ENCODE assay signal across 1 cellular context in genomic region chr10:81135851-81136250, GRCh38.
A peak's percentile ranks its signal among the peaks of the same experiment; 100 is the strongest.
TF ChIP-seq lines count a peak whose summit lies in the region.

No MANE protein-coding gene starts in this region.

TF ChIP-seq in GM12878, 131 proteins besides CTCF, POLR2A, EP300 and RAD21 (continued from another document):
- TF ChIP-seq TCF12 (IDR thresholded peaks at IDR 0.05; ENCODE audit: low read depth, low read length) (peak; percentile 55; the same call in 1 of the 2 replicates), KDM1A (IDR thresholded peaks at IDR 0.05; ENCODE audit: borderline replicate concordance) (no peak), ZBTB40 (IDR thresholded peaks at IDR 0.05; ENCODE audit: borderline replicate concordance) (no peak), SUZ12 (IDR thresholded peaks at IDR 0.05; ENCODE audit: unreplicated experiment) (no peak), BHLHE40 (IDR thresholded peaks at IDR 0.05; ENCODE audit: borderline replicate concordance in 1 of 2, low read depth in 2 of 2, low read length in 1 of 2) (no peak), GABPA (IDR thresholded peaks at IDR 0.05; ENCODE audit: low read depth) (no peak), CHD1 (IDR thresholded peaks at IDR 0.05; ENCODE audit: low read depth, low read length) (no peak), SIX5 (IDR thresholded peaks at IDR 0.05; ENCODE audit: low read depth, low read length, severe bottlenecking) (no peak), HDGF (IDR thresholded peaks at IDR 0.05) (no peak), NFIC (IDR thresholded peaks at IDR 0.05; ENCODE audit: low read depth, low read length) (peak; percentile 24; the same call in 1 of the 2 replicates), SUPT20H (IDR thresholded peaks at IDR 0.05; ENCODE audit: borderline replicate concordance, control insufficient read depth, low read depth, low read length) (no peak), STAT3 (IDR thresholded peaks at IDR 0.05; ENCODE audit: low read depth, low read length) (no peak), SPI1 (IDR thresholded peaks at IDR 0.05; ENCODE audit: borderline replicate concordance, insufficient read depth, low read depth, low read length) (peak; percentile 86), ATF7 (IDR thresholded peaks at IDR 0.05; ENCODE audit: low read depth) (no peak), IKZF1 (conservative IDR thresholded peaks at IDR 0.05) (0 out of 2 replicates have a peak, but pooled peaks have one; percentile 27), ZZZ3 (IDR thresholded peaks at IDR 0.05; ENCODE audit: control insufficient read depth, insufficient read length, low read depth) (no peak), KLF5 (IDR thresholded peaks at IDR 0.05; ENCODE audit: partially characterized antibody) (no peak), NFYA (IDR thresholded peaks at IDR 0.05; ENCODE audit: borderline replicate concordance, low read depth, low read length) (no peak), SMC3 (IDR thresholded peaks at IDR 0.05; ENCODE audit: borderline replicate concordance, low read length) (no peak), ZNF384 (IDR thresholded peaks at IDR 0.05; ENCODE audit: borderline replicate concordance, low read depth, low read length) (no peak), TCF3 (IDR thresholded peaks at IDR 0.05; ENCODE audit: borderline replicate concordance, insufficient read depth, low read depth, low read length) (no peak), BMI1 (IDR thresholded peaks at IDR 0.05; ENCODE audit: borderline replicate concordance) (no peak)
- TF ChIP-seq, protein P1, sequence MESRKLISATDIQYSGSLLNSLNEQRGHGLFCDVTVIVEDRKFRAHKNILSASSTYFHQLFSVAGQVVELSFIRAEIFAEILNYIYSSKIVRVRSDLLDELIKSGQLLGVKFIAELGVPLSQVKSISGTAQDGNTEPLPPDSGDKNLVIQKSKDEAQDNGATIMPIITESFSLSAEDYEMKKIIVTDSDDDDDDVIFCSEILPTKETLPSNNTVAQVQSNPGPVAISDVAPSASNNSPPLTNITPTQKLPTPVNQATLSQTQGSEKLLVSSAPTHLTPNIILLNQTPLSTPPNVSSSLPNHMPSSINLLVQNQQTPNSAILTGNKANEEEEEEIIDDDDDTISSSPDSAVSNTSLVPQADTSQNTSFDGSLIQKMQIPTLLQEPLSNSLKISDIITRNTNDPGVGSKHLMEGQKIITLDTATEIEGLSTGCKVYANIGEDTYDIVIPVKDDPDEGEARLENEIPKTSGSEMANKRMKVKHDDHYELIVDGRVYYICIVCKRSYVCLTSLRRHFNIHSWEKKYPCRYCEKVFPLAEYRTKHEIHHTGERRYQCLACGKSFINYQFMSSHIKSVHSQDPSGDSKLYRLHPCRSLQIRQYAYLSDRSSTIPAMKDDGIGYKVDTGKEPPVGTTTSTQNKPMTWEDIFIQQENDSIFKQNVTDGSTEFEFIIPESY (IDR thresholded peaks at IDR 0.05) = peak; percentile 40; the same call in 1 of the 2 replicates
- TF ChIP-seq, protein P2, sequence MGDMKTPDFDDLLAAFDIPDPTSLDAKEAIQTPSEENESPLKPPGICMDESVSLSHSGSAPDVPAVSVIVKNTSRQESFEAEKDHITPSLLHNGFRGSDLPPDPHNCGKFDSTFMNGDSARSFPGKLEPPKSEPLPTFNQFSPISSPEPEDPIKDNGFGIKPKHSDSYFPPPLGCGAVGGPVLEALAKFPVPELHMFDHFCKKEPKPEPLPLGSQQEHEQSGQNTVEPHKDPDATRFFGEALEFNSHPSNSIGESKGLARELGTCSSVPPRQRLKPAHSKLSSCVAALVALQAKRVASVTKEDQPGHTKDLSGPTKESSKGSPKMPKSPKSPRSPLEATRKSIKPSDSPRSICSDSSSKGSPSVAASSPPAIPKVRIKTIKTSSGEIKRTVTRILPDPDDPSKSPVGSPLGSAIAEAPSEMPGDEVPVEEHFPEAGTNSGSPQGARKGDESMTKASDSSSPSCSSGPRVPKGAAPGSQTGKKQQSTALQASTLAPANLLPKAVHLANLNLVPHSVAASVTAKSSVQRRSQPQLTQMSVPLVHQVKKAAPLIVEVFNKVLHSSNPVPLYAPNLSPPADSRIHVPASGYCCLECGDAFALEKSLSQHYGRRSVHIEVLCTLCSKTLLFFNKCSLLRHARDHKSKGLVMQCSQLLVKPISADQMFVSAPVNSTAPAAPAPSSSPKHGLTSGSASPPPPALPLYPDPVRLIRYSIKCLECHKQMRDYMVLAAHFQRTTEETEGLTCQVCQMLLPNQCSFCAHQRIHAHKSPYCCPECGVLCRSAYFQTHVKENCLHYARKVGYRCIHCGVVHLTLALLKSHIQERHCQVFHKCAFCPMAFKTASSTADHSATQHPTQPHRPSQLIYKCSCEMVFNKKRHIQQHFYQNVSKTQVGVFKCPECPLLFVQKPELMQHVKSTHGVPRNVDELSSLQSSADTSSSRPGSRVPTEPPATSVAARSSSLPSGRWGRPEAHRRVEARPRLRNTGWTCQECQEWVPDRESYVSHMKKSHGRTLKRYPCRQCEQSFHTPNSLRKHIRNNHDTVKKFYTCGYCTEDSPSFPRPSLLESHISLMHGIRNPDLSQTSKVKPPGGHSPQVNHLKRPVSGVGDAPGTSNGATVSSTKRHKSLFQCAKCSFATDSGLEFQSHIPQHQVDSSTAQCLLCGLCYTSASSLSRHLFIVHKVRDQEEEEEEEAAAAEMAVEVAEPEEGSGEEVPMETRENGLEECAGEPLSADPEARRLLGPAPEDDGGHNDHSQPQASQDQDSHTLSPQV (IDR thresholded peaks at IDR 0.05) = no peak
- TF ChIP-seq, protein P3, sequence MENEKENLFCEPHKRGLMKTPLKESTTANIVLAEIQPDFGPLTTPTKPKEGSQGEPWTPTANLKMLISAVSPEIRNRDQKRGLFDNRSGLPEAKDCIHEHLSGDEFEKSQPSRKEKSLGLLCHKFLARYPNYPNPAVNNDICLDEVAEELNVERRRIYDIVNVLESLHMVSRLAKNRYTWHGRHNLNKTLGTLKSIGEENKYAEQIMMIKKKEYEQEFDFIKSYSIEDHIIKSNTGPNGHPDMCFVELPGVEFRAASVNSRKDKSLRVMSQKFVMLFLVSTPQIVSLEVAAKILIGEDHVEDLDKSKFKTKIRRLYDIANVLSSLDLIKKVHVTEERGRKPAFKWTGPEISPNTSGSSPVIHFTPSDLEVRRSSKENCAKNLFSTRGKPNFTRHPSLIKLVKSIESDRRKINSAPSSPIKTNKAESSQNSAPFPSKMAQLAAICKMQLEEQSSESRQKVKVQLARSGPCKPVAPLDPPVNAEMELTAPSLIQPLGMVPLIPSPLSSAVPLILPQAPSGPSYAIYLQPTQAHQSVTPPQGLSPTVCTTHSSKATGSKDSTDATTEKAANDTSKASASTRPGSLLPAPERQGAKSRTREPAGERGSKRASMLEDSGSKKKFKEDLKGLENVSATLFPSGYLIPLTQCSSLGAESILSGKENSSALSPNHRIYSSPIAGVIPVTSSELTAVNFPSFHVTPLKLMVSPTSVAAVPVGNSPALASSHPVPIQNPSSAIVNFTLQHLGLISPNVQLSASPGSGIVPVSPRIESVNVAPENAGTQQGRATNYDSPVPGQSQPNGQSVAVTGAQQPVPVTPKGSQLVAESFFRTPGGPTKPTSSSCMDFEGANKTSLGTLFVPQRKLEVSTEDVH (IDR thresholded peaks at IDR 0.05; ENCODE audit: low read depth, partially characterized antibody) = no peak
